ENCODE assay signal across 2 cellular contexts in genomic region chr2:10056439-10056838, GRCh38.
TF ChIP-seq lines count a peak whose summit lies in the region.

No MANE protein-coding gene starts in this region.

TF ChIP-seq in IMR-90, 13 proteins besides CTCF, POLR2A, EP300 and RAD21 (continued from another document):
- no peak for TF ChIP-seq ELK1 (IDR thresholded peaks at IDR 0.05; ENCODE audit: borderline replicate concordance, low read depth, low read length)
- no peak for TF ChIP-seq NFE2L2 (IDR thresholded peaks at IDR 0.05; ENCODE audit: low read depth, low read length)
- no peak for TF ChIP-seq RFX5 (IDR thresholded peaks at IDR 0.05; ENCODE audit: low read depth, low read length)
- no peak for TF ChIP-seq USF2 (IDR thresholded peaks at IDR 0.05; ENCODE audit: low read depth, low read length)
- no peak for TF ChIP-seq RCOR1 (IDR thresholded peaks at IDR 0.05; ENCODE audit: insufficient replicate concordance, low read length)
- TF ChIP-seq MXI1 (IDR thresholded peaks at IDR 0.05; ENCODE audit: borderline replicate concordance, low read depth, low read length), result no peak
- no peak for TF ChIP-seq MAFK (IDR thresholded peaks at IDR 0.05; ENCODE audit: low read depth, low read length)
- no peak for TF ChIP-seq CHD1 (IDR thresholded peaks at IDR 0.05; ENCODE audit: low read depth, low read length)
- no peak for TF ChIP-seq FOS (IDR thresholded peaks at IDR 0.05; ENCODE audit: low read depth, low read length)

TF ChIP-seq in GM12891, 5 proteins besides CTCF, POLR2A, EP300 and RAD21 (continued from another document):
- TF ChIP-seq PAX5 (IDR thresholded peaks at IDR 0.05; ENCODE audit: insufficient read depth, low read length, severe bottlenecking), result no peak
